Comparison of ENCODE assay signal across 23 cellular contexts in genomic region chr14:79920180-79920579, GRCh38.
"Had no signal": no experiment of that assay in that cellular context is flagged by ENCODE, and none has a peak within 500 bp of the region (broad histone marks: within the 10 kb centered on the region; RNA-seq: fewer than 3 reads in every experiment).

No MANE protein-coding gene starts in this region.

- ATAC-seq: effector memory CD8-positive, alpha-beta T cell; left lobe of liver; naive thymus-derived CD4-positive, alpha-beta T cell; sciatic nerve; stimulated activated memory B cell treated with anti-CD40 and anti-IgM and Interleukin-4, amounts not matched to agents 10 μg/mL and 1 μg/mL and 100 μg/mL, for 72 hours; stimulated activated naive CD8-positive, alpha-beta T cell treated with anti-CD3 and anti-CD28 coated beads, Interleukin-15, Interleukin-2, amounts not matched to agents 100 U/mL and 50 U/mL, for 24 hours had no signal

- H3K9ac ChIP-seq: neural progenitor cell, parathyroid adenoma had no signal

- H3K36me3 ChIP-seq: neural progenitor cell, prostate gland, right atrium auricular region, thoracic aorta, tibial nerve, upper lobe of left lung had no signal

- FAIRE-seq: frontal cortex, keratinocyte, urothelium cell line had no signal

- H3K27me3 ChIP-seq: neural progenitor cell, right atrium auricular region, tibial nerve, upper lobe of left lung had no signal

- DNase-seq: cortex of kidney; effector memory CD8-positive, alpha-beta T cell; head of caudate nucleus; mesenchymal stem cell; midbrain; naive thymus-derived CD4-positive, alpha-beta T cell; stimulated activated CD4-positive, alpha-beta T cell treated with anti-CD3 and anti-CD28 coated beads, Interleukin-2, amount 100 ng/mL, for 24 hours; stimulated activated CD4-positive, alpha-beta T cell treated with anti-CD3 and anti-CD28 coated beads, Interleukin-4, amount 100 ng/mL, for 4 hours; stimulated activated naive CD8-positive, alpha-beta T cell treated with anti-CD3 and anti-CD28 coated beads, Interleukin-15, Interleukin-2, amounts not matched to agents 100 U/mL and 50 U/mL, for 24 hours; upper lobe of left lung had no signal

- H3K4me3 ChIP-seq: neural progenitor cell, prostate gland, right atrium auricular region, smooth muscle cell, thoracic aorta, tibial nerve, upper lobe of left lung had no signal

- H3K27ac ChIP-seq: neural progenitor cell, parathyroid adenoma, prostate gland, right atrium auricular region, thoracic aorta, tibial nerve, upper lobe of left lung had no signal

- H3K9me3 ChIP-seq: prostate gland, thoracic aorta, tibial nerve, upper lobe of left lung had no signal

- H3K4me1 ChIP-seq: neural progenitor cell, parathyroid adenoma, prostate gland, right atrium auricular region, tibial nerve, upper lobe of left lung had no signal
